Comparison of ENCODE assay signal across 25 cellular contexts in genomic region chr7:158834799-158835784, GRCh38. TPM values are rescaled to one million over a fixed set of nuclear protein-coding genes. Genes with fewer than 3 reads are reported as not detected.
DNase-seq lines count a peak whose midpoint lies in the region; ATAC-seq and TF ChIP-seq lines count a peak whose summit lies in the region.
"Had no signal": no experiment of that assay in that cellular context is flagged by ENCODE, and none has a peak within 500 bp of the region (broad histone marks: within the 10 kb centered on the region; RNA-seq: fewer than 3 reads in every experiment).

No MANE protein-coding gene starts in this region.

- no peak overlapping the region for H3K27ac Mint-ChIP-seq in Caco-2 (ENCODE audit: unreplicated experiment)
- H3K27ac Mint-ChIP-seq: activated CD8-positive, alpha-beta T cell treated with anti-CD3 and anti-CD28 coated beads, Interleukin-2, amount 10 ng/mL, durations not matched to agents 7 days and 5 days; activated naive CD4-positive, alpha-beta T cell treated with anti-CD3 and anti-CD28 coated beads for 36 hours; stimulated activated naive CD8-positive, alpha-beta T cell treated with anti-CD3 and anti-CD28 coated beads, Interleukin-15, Interleukin-2, amounts not matched to agents 100 ng/mL and 50 ng/mL, for 24 hours had no signal

- peaks cover 3% of the 10 kb centered on the region for H3K36me3 Mint-ChIP-seq in Caco-2 (ENCODE audit: insufficient read depth, unreplicated experiment)

- H3K27ac ChIP-seq in left ventricle myocardium inferior (replicated peaks) (peak overlapping the region; percentile 55), mesenchymal stem cell (ENCODE audit: low read length, poor library complexity, severe bottlenecking) (no peak overlapping the region)
- H3K27ac ChIP-seq: BLaER1 treated with 17β-estradiol and CSF1 and Interleukin-3, amounts not matched to agents 10 nM and 100 nM; transverse colon had no signal

- peak overlapping the region in 1 of 2 experiments; percentile 12 for H3K18ac ChIP-seq in mesenchymal stem cell (ENCODE audit: low read depth in 1 of 2, low read length in 2 of 2)

- no peak overlapping the region for H3K4me2 ChIP-seq in mesenchymal stem cell (ENCODE audit: low read length, poor library complexity, severe bottlenecking)

- DNase-seq in left ventricle myocardium inferior (no peak), left ventricle myocardium superior (no peak), amniotic epithelial cell (ENCODE audit: low read depth) (peak; percentile 69), mesenchymal stem cell (no peak), hepatic stellate cell (ENCODE audit: low spot score) (no peak), Caco-2 (no peak), nucleus accumbens (lab: John Stamatoyannopoulos, UW) (no peak)
- DNase-seq in activated naive CD4-positive, alpha-beta T cell treated with Interleukin-2 at 50 U/mL for 16 hours: no peak
- DNase-seq: activated CD8-positive, alpha-beta T cell treated with anti-CD3 and anti-CD28 coated beads, Interleukin-2, amount 10 ng/mL, durations not matched to agents 7 days and 5 days; activated naive CD4-positive, alpha-beta T cell treated with anti-CD3 and anti-CD28 coated beads for 36 hours; activated T-cell treated with anti-CD3 and anti-CD28 coated beads, Interleukin-2, amount 50 U/mL, for 1 hour; anterior cingulate cortex; caudate nucleus; dermis blood vessel endothelial cell; GDM1; immature natural killer cell; mammary epithelial cell; NCI-H1694 treated with DMSO at 0.1 percent for 48 hours; NCI-H2171 treated with DMSO at 0.1 percent for 48 hours; NCI-H524 treated with DMSO at 0.1 percent for 48 hours; stimulated activated CD4-positive, alpha-beta T cell treated with anti-CD3 and anti-CD28 coated beads, Interleukin-12 subunit alpha, Interleukin-12 subunit beta, amount 100 ng/mL, for 4 hours; T1000; transverse colon had no signal

- H3K79me1 ChIP-seq in mesenchymal stem cell (replicated peaks; ENCODE audit: low read length, poor library complexity, severe bottlenecking): no peaks in the 10 kb centered on the region

- H2BK5ac ChIP-seq in mesenchymal stem cell (ENCODE audit: low read depth, low read length, poor library complexity, severe bottlenecking): no peak overlapping the region

- H2AFZ ChIP-seq in mesenchymal stem cell (ENCODE audit: low read depth, low read length): no peak overlapping the region

- intact Hi-C loops in left ventricle myocardium inferior (cut with micrococcal nuclease): no loop called here
- intact Hi-C loops in left ventricle myocardium superior (cut with micrococcal nuclease): no loop called here
- intact Hi-C loops in Caco-2 (cut with micrococcal nuclease; ENCODE audit: unreplicated experiment): no loop called here

- H3K27me3 Mint-ChIP-seq in Caco-2 (ENCODE audit: insufficient read depth, unreplicated experiment): no peaks in the 10 kb centered on the region
- H3K27me3 Mint-ChIP-seq: stimulated activated naive CD8-positive, alpha-beta T cell treated with anti-CD3 and anti-CD28 coated beads, Interleukin-15, Interleukin-2, amounts not matched to agents 100 ng/mL and 50 ng/mL, for 24 hours had no signal

- no peaks in the 10 kb centered on the region for H3K36me3 ChIP-seq in left ventricle myocardium inferior
- no peaks in the 10 kb centered on the region for H3K36me3 ChIP-seq in mesenchymal stem cell (ENCODE audit: control insufficient read depth in 1 of 2, insufficient read depth in 2 of 2, low read depth in 1 of 2, low read length in 2 of 2)
- no peaks in the 10 kb centered on the region; the same call in 1 of the 2 replicates for H3K36me3 ChIP-seq in Caco-2 (ENCODE audit: control insufficient read depth, insufficient read depth, low read length)
- H3K36me3 ChIP-seq: BLaER1 treated with 17β-estradiol and CSF1 and Interleukin-3, amounts not matched to agents 10 nM and 100 nM; transverse colon had no signal

- H3K4ac ChIP-seq in mesenchymal stem cell (ENCODE audit: low read depth in 1 of 2, low read length in 2 of 2): no peak overlapping the region

- H3K23ac ChIP-seq in mesenchymal stem cell (ENCODE audit: low read length in 2 of 2): no peak overlapping the region

- CTCF ChIA-PET in Caco-2 (lab: Charles Lee): no interaction called here

- H2BK15ac ChIP-seq in mesenchymal stem cell (ENCODE audit: low read depth, poor library complexity, severe bottlenecking): no peak overlapping the region

- no peak for ATAC-seq in left ventricle myocardium superior
- ATAC-seq: activated CD8-positive, alpha-beta T cell treated with anti-CD3 and anti-CD28 coated beads, Interleukin-2, amount 10 ng/mL, durations not matched to agents 7 days and 5 days had no signal

- H3K27me3 ChIP-seq in left ventricle myocardium inferior (ENCODE audit: low read depth) (no peaks in the 10 kb centered on the region), mesenchymal stem cell (ENCODE audit: control insufficient read depth in 1 of 2, insufficient read depth in 1 of 2, low read length in 2 of 2) (peaks cover 0 to 3% of the 10 kb centered on the region in 2 experiments), Caco-2 (replicated peaks; ENCODE audit: control insufficient read depth, insufficient read depth, low read length) (no peaks in the 10 kb centered on the region)
- H3K27me3 ChIP-seq: BLaER1 treated with 17β-estradiol and CSF1 and Interleukin-3, amounts not matched to agents 10 nM and 100 nM; transverse colon had no signal

- H3K14ac ChIP-seq in mesenchymal stem cell (ENCODE audit: low read length in 2 of 2): no peak overlapping the region

- no peak for TF ChIP-seq CTCF in left ventricle myocardium inferior (IDR thresholded peaks at IDR 0.05; ENCODE audit: borderline replicate concordance)
- TF ChIP-seq CTCF in Caco-2 (IDR thresholded peaks at IDR 0.05; ENCODE audit: insufficient read depth in 1 of 2, low read depth in 1 of 2, low read length in 1 of 2, severe bottlenecking in 1 of 2, unreplicated experiment in 1 of 2): no peak

- BruUV-seq in Caco-2 (replicated peaks; lab: Mats Ljungman, UMichigan): no TSS peak

- H4K91ac ChIP-seq in mesenchymal stem cell (ENCODE audit: low read length): no peak overlapping the region

- H4K8ac ChIP-seq in mesenchymal stem cell (ENCODE audit: low read length): no peak overlapping the region

- H3K4me1 Mint-ChIP-seq in Caco-2 (ENCODE audit: low read depth, unreplicated experiment): no peaks in the 10 kb centered on the region

- POLR2A ChIA-PET in Caco-2 (lab: Charles Lee): no interaction called here

- no peak overlapping the region for H3K4me3 Mint-ChIP-seq in Caco-2 (ENCODE audit: unreplicated experiment)
- H3K4me3 Mint-ChIP-seq: activated CD8-positive, alpha-beta T cell treated with anti-CD3 and anti-CD28 coated beads, Interleukin-2, amount 10 ng/mL, durations not matched to agents 7 days and 5 days; activated naive CD4-positive, alpha-beta T cell treated with anti-CD3 and anti-CD28 coated beads for 36 hours; immature natural killer cell; stimulated activated naive CD8-positive, alpha-beta T cell treated with anti-CD3 and anti-CD28 coated beads, Interleukin-15, Interleukin-2, amounts not matched to agents 100 ng/mL and 50 ng/mL, for 24 hours had no signal

- H3K4me3 ChIP-seq in left ventricle myocardium inferior (peak overlapping the region; percentile 3), mesenchymal stem cell (ENCODE audit: insufficient read depth in 1 of 2, low read depth in 1 of 2, low read length in 2 of 2) (peak overlapping the region in 1 of 2 experiments; percentile 57), Caco-2 (ENCODE audit: low read depth, low read length) (no peak overlapping the region)
- H3K4me3 ChIP-seq: BLaER1 treated with 17β-estradiol and CSF1 and Interleukin-3, amounts not matched to agents 10 nM and 100 nM; transverse colon had no signal

- no peaks in the 10 kb centered on the region for H3K9me3 ChIP-seq in left ventricle myocardium inferior (replicated peaks)
- no peaks in the 10 kb centered on the region for H3K9me3 ChIP-seq in mesenchymal stem cell (ENCODE audit: control insufficient read depth, low read length)
- no peaks in the 10 kb centered on the region for H3K9me3 ChIP-seq in Caco-2
- H3K9me3 ChIP-seq: BLaER1 treated with 17β-estradiol and CSF1 and Interleukin-3, amounts not matched to agents 10 nM and 100 nM; transverse colon had no signal

- no peak overlapping the region for H2BK120ac ChIP-seq in mesenchymal stem cell (ENCODE audit: low read depth, low read length)

- H2BK12ac ChIP-seq in mesenchymal stem cell (ENCODE audit: low read length in 2 of 2): no peak overlapping the region

- H3K4me1 ChIP-seq in left ventricle myocardium inferior (peaks cover 20% of the 10 kb centered on the region), mesenchymal stem cell (ENCODE audit: control insufficient read depth, insufficient read depth, low read depth, low read length) (no peaks in the 10 kb centered on the region), Caco-2 (peaks cover 6% of the 10 kb centered on the region; the same call in 1 of the 2 replicates)

- no peak overlapping the region for H2AK5ac ChIP-seq in mesenchymal stem cell (ENCODE audit: low read length, severe bottlenecking)

- H3K9ac ChIP-seq in mesenchymal stem cell (ENCODE audit: low read length): peak overlapping the region; percentile 47

- 73% methylated on average over 22 of the region's 23 CpGs for WGBS in mesenchymal stem cell

- H3K9me3 Mint-ChIP-seq in Caco-2 (ENCODE audit: unreplicated experiment): no peaks in the 10 kb centered on the region
- H3K9me3 Mint-ChIP-seq: activated naive CD4-positive, alpha-beta T cell treated with anti-CD3 and anti-CD28 coated beads for 36 hours; stimulated activated naive CD8-positive, alpha-beta T cell treated with anti-CD3 and anti-CD28 coated beads, Interleukin-15, Interleukin-2, amounts not matched to agents 100 ng/mL and 50 ng/mL, for 24 hours had no signal

RNA-seq across cellular contexts. Expression of gene ESYT2, which starts 5.8 kb away (rescaled TPM):
- total RNA-seq in left ventricle myocardium inferior (41.1 TPM), left ventricle myocardium superior (44.3 TPM), Caco-2 (2022) (55.2 and 59.4 TPM in 2 replicates)
- 31.0 TPM for polyA plus RNA-seq in mesenchymal stem cell (2013, experiment 1 of 2)
- polyA plus RNA-seq in mesenchymal stem cell (2013, experiment 2 of 2): 31.9 TPM

RNA-seq across cellular contexts. Expression of gene DYNC2I1, which starts 21.3 kb away (rescaled TPM):
- total RNA-seq in left ventricle myocardium inferior (31.1 TPM), left ventricle myocardium superior (32.3 TPM), Caco-2 (2022) (13.2 and 17.6 TPM in 2 replicates)
- polyA plus RNA-seq in mesenchymal stem cell (2013, experiment 1 of 2): 11.8 TPM
- 10.7 TPM for polyA plus RNA-seq in mesenchymal stem cell (2013, experiment 2 of 2)
